ENCODE assay signal across 15 cellular contexts in genomic region chr1:241591317-241591716, GRCh38. TPM values are rescaled to one million over a fixed set of nuclear protein-coding genes. Genes with fewer than 3 reads are reported as not detected.
DNase-seq lines count a peak whose midpoint lies in the region; ATAC-seq and TF ChIP-seq lines count a peak whose summit lies in the region.
"Had no signal": no experiment of that assay in that cellular context is flagged by ENCODE, and none has a peak within 500 bp of the region (broad histone marks: within the 10 kb centered on the region; RNA-seq: fewer than 3 reads in every experiment).

No MANE protein-coding gene starts in this region.

- no peak overlapping the region for H3K4me3 Mint-ChIP-seq in CD4-positive, alpha-beta memory T cell
- H3K4me3 Mint-ChIP-seq: activated naive CD4-positive, alpha-beta T cell treated with anti-CD3 and anti-CD28 coated beads, Interleukin-2, amount 10 ng/mL, durations not matched to agents 7 days and 5 days; CD8-positive, alpha-beta T cell; effector memory CD8-positive, alpha-beta T cell had no signal

- CTCF ChIA-PET in CD4-positive, alpha-beta memory T cell (lab: Charles Lee; ENCODE audit: partially characterized antibody): interaction anchor here (1.0 to 1.9 kb wide), 3 partner anchors 19 to 54 kb away, joined by 3 to 10 read pairs (median 3); no protein-coding TSS in a partner anchor

- H3K27me3 ChIP-seq in CD4-positive, alpha-beta memory T cell (ENCODE audit: insufficient read depth, low read length): no peaks in the 10 kb centered on the region
- no peaks in the 10 kb centered on the region for H3K27me3 ChIP-seq in testis
- H3K27me3 ChIP-seq: tibial nerve had no signal

- no peak for TF ChIP-seq CTCF in AG09309 (IDR thresholded peaks at IDR 0.05; ENCODE audit: control insufficient read depth, insufficient read depth, low read depth, low read length, missing control alignments)
- no peak for TF ChIP-seq CTCF in testis (IDR thresholded peaks at IDR 0.05)

- no peak overlapping the region for H3K27ac ChIP-seq in CD4-positive, alpha-beta memory T cell (ENCODE audit: low read depth, low read length)
- H3K27ac ChIP-seq in testis: no peak overlapping the region
- H3K27ac ChIP-seq: tibial nerve had no signal

- H3K4me3 ChIP-seq in AG09309 (ENCODE audit: control insufficient read depth, low read depth, low read length): no peak overlapping the region
- H3K4me3 ChIP-seq in CD4-positive, alpha-beta memory T cell (ENCODE audit: low read length in 2 of 2): no peak overlapping the region
- no peak overlapping the region for H3K4me3 ChIP-seq in testis
- H3K4me3 ChIP-seq: tibial nerve had no signal

- POLR2A ChIA-PET in CD4-positive, alpha-beta memory T cell (lab: Charles Lee; ENCODE audit: partially characterized antibody): no interaction called here

- no peak for ATAC-seq in GM19463 (IDR thresholded peaks at IDR 0.05; ENCODE audit: unreplicated experiment)
- ATAC-seq: CD8-positive, alpha-beta T cell; effector memory CD8-positive, alpha-beta T cell; sciatic nerve had no signal

- no peaks in the 10 kb centered on the region for H3K9me3 ChIP-seq in CD4-positive, alpha-beta memory T cell (ENCODE audit: control insufficient read depth in 1 of 2, low read length in 2 of 2)
- H3K9me3 ChIP-seq in testis: no peaks in the 10 kb centered on the region
- H3K9me3 ChIP-seq: tibial nerve had no signal

- intact Hi-C loops in CD4-positive, alpha-beta memory T cell (cut with micrococcal nuclease): no loop called here
- intact Hi-C loops in testis (cut with DNase I; ENCODE audit: low total_unique reads): no loop called here

- H3K9me3 Mint-ChIP-seq in CD4-positive, alpha-beta memory T cell: no peaks in the 10 kb centered on the region
- H3K9me3 Mint-ChIP-seq: activated naive CD4-positive, alpha-beta T cell treated with anti-CD3 and anti-CD28 coated beads, Interleukin-2, amount 10 ng/mL, durations not matched to agents 7 days and 5 days; CD8-positive, alpha-beta T cell; effector memory CD8-positive, alpha-beta T cell had no signal

- no peaks in the 10 kb centered on the region for H3K36me3 ChIP-seq in CD4-positive, alpha-beta memory T cell (ENCODE audit: insufficient read depth, low read length)
- H3K36me3 ChIP-seq in testis (ENCODE audit: low read depth, missing control alignments): no peaks in the 10 kb centered on the region

- DNase-seq in AG09309 (ENCODE audit: low read depth) (peak; percentile 33), HCEC 1CT (peak; percentile 41), amniotic stem cell (lab: John Stamatoyannopoulos, UW) (peak; percentile 40), kidney tubule cell (ENCODE audit: low spot score) (peak; percentile 89), NCI-H1436 treated with DMSO at 0.1 percent for 48 hours (lab: John Stamatoyannopoulos, UW) (no peak), testis (no peak)
- DNase-seq in CD4-positive, alpha-beta memory T cell: no peak
- DNase-seq: activated naive CD4-positive, alpha-beta T cell treated with anti-CD3 and anti-CD28 coated beads, Interleukin-2, amount 10 ng/mL, durations not matched to agents 7 days and 5 days; CD8-positive, alpha-beta T cell; effector memory CD8-positive, alpha-beta T cell; NCI-H2227 treated with DMSO at 0.1 percent for 48 hours; SHP77 treated with DMSO at 0.1 percent for 48 hours had no signal

- peaks cover 0 to 3% of the 10 kb centered on the region in 2 donors for H3K27me3 Mint-ChIP-seq in CD4-positive, alpha-beta memory T cell
- H3K27me3 Mint-ChIP-seq: activated naive CD4-positive, alpha-beta T cell treated with anti-CD3 and anti-CD28 coated beads, Interleukin-2, amount 10 ng/mL, durations not matched to agents 7 days and 5 days; effector memory CD8-positive, alpha-beta T cell had no signal

- H3K27ac Mint-ChIP-seq in CD4-positive, alpha-beta memory T cell: no peak overlapping the region
- H3K27ac Mint-ChIP-seq: activated naive CD4-positive, alpha-beta T cell treated with anti-CD3 and anti-CD28 coated beads, Interleukin-2, amount 10 ng/mL, durations not matched to agents 7 days and 5 days; CD8-positive, alpha-beta T cell; effector memory CD8-positive, alpha-beta T cell had no signal

- H3K36me3 Mint-ChIP-seq in CD4-positive, alpha-beta memory T cell: peaks cover 0 to 15% of the 10 kb centered on the region in 2 donors

- H3K4me1 Mint-ChIP-seq in CD4-positive, alpha-beta memory T cell: no peaks in the 10 kb centered on the region
- H3K4me1 Mint-ChIP-seq: activated naive CD4-positive, alpha-beta T cell treated with anti-CD3 and anti-CD28 coated beads, Interleukin-2, amount 10 ng/mL, durations not matched to agents 7 days and 5 days had no signal

- no peak for TF ChIP-seq POLR2A in testis (IDR thresholded peaks at IDR 0.05)

- no peaks in the 10 kb centered on the region for H3K4me1 ChIP-seq in CD4-positive, alpha-beta memory T cell (ENCODE audit: insufficient read depth, low read length)
- no peaks in the 10 kb centered on the region for H3K4me1 ChIP-seq in testis
- H3K4me1 ChIP-seq: tibial nerve had no signal

RNA-seq across cellular contexts. Expression of gene CHML, which starts 48.9 kb away (rescaled TPM):
- total RNA-seq in CD4-positive, alpha-beta memory T cell: 1 to 10 TPM; 7.5 to 8.8 TPM
- polyA plus RNA-seq in CD4-positive, alpha-beta memory T cell: 1 to 10 TPM; 2.2 to 2.5 TPM
- 10 to 100 TPM; 20.0 to 26.2 TPM for total RNA-seq in testis
- 5.8 TPM for polyA plus RNA-seq in testis (ENCODE audit: insufficient read depth, low read depth, low replicate concordance)

RNA-seq across cellular contexts. Expression of gene OPN3, which starts 48.9 kb away (rescaled TPM):
- 1 to 10 TPM; 3.9 to 4.8 TPM for total RNA-seq in CD4-positive, alpha-beta memory T cell
- 10 to 100 TPM; 12.9 to 17.5 TPM for polyA plus RNA-seq in CD4-positive, alpha-beta memory T cell
- 10 to 100 TPM; 41.4 to 45.8 TPM for total RNA-seq in testis
- polyA plus RNA-seq in testis (ENCODE audit: insufficient read depth, low read depth, low replicate concordance): 25.8 TPM

RNA-seq across cellular contexts. Expression of gene KMO, which starts 59.1 kb away (rescaled TPM):
- total RNA-seq in CD4-positive, alpha-beta memory T cell: 1 to 10 TPM in 1 of 2 experiments, under 1 TPM in 1; 0.44 to 1.1 TPM
- polyA plus RNA-seq in CD4-positive, alpha-beta memory T cell: under 1 TPM in 1 of 2 donors, not detected in 1; 0.37 TPM
- under 1 TPM; 0.39 to 0.99 TPM for total RNA-seq in testis
- polyA plus RNA-seq in testis (ENCODE audit: insufficient read depth, low read depth, low replicate concordance): 1.5 TPM
- total RNA-seq: CD8-positive, alpha-beta T cell had no signal

Comparison
In these comparisons a context has a peak if more than half of its experiments do, and no peak if none do; other contexts are left out.
1. DNase-seq: peak in AG09309 (single experiment), HCEC 1CT (single experiment), amniotic stem cell (single experiment) and kidney tubule cell (single experiment); none in CD4-positive, alpha-beta memory T cell (0 of 5), NCI-H1436 treated with DMSO at 0.1 percent for 48 hours (single experiment) and testis (single experiment).
2. RNA of gene OPN3, which starts 48.9 kb away (total RNA-seq): 41.4 to 45.8 TPM in testis; 3.9 to 4.8 TPM in CD4-positive, alpha-beta memory T cell; every median in the first group is over 4 times any median in the second.